ENCODE assay signal across 9 cellular contexts in the genomic region with DNA sequence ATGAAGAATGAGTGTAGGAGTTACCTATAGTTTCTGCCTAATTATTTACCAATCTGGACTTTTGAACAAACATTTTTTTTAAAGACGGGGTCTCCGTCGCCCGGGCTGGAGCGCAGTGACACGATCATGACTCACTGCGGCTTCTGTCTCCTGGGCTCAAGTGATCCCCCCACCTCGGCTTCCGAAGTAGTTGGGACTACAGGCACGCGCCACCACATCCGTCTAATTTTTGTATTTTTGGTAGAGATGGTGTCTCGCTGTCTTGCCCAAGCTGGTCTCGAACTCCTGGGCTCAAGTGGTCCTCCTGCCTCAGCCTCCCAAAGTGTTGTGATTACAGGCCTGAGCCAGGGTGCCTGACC. TPM values are rescaled to one million over a fixed set of nuclear protein-coding genes. Genes with fewer than 3 reads are reported as not detected.
DNase-seq lines count a peak whose midpoint lies in the region; ATAC-seq and TF ChIP-seq lines count a peak whose summit lies in the region.
"Had no signal": no experiment of that assay in that cellular context is flagged by ENCODE, and none has a peak within 500 bp of the region (broad histone marks: within the 10 kb centered on the region; RNA-seq: fewer than 3 reads in every experiment).

No MANE protein-coding gene starts in this region.

- DNase-seq in CD14-positive monocyte (ENCODE audit: low spot score) (no peak), DMS 273 treated with DMSO at 0.1 percent for 48 hours (lab: John Stamatoyannopoulos, UW) (no peak), NCI-H187 treated with DMSO at 0.1 percent for 48 hours (lab: John Stamatoyannopoulos, UW) (no peak), GM20000 (ENCODE audit: low spot score) (no peak)

- peaks cover 27% of the 10 kb centered on the region for H3K4me1 Mint-ChIP-seq in CD14-positive monocyte

- H3K36me3 ChIP-seq in OCI-LY3 (replicated peaks; ENCODE audit: low read depth, low read length) (no peaks in the 10 kb centered on the region), endocrine pancreas (ENCODE audit: control insufficient read depth, insufficient read depth, low read length) (peaks cover 5% of the 10 kb centered on the region), neuron (ENCODE audit: insufficient read depth, low read length) (peaks cover 29% of the 10 kb centered on the region)
- H3K36me3 ChIP-seq: neutrophil had no signal

- peaks cover 0 to 8% (median 2%) of the 10 kb centered on the region in 7 donors for H3K9me3 Mint-ChIP-seq in CD14-positive monocyte

- H3K9ac ChIP-seq in OCI-LY3 (ENCODE audit: low read length) (no peak overlapping the region), endocrine pancreas (ENCODE audit: control insufficient read depth, insufficient read depth, low read length) (no peak overlapping the region)

- H2AFZ ChIP-seq in OCI-LY3 (ENCODE audit: low read depth, low read length) (no peak overlapping the region), neuron (ENCODE audit: low read depth, low read length) (no peak overlapping the region)

- TF ChIP-seq CTCF in CD14-positive monocyte (IDR thresholded peaks at IDR 0.05) (no peak), OCI-LY3 (IDR thresholded peaks at IDR 0.05; ENCODE audit: low read depth, low read length) (no peak), GM20000 (IDR thresholded peaks at IDR 0.05; ENCODE audit: extremely low read depth, missing control alignments) (no peak)

- H3K36me3 Mint-ChIP-seq in CD14-positive monocyte, result peaks cover 30 to 45% of the 10 kb centered on the region in 2 donors

- H3K4me3 Mint-ChIP-seq in CD14-positive monocyte, result peak overlapping the region; percentile 85 to 90

- peaks cover 4% of the 10 kb centered on the region for H4K20me1 ChIP-seq in OCI-LY3 (ENCODE audit: insufficient read depth, low read length)

- H3K27ac Mint-ChIP-seq in CD14-positive monocyte, result peak overlapping the region in 1 of 7 donors; percentile 91

- H3K9me3 ChIP-seq in OCI-LY3 (ENCODE audit: insufficient read depth, low read length) (no peaks in the 10 kb centered on the region), endocrine pancreas (ENCODE audit: control insufficient read depth, low read length) (no peaks in the 10 kb centered on the region), neuron (ENCODE audit: low read length) (no peaks in the 10 kb centered on the region)
- H3K9me3 ChIP-seq: neutrophil had no signal

- peak overlapping the region; percentile 85 for H3K4me2 ChIP-seq in OCI-LY3 (ENCODE audit: low read length)

- intact Hi-C loops in CD14-positive monocyte (cut with micrococcal nuclease), result no loop called here

- H3K4me1 ChIP-seq in OCI-LY3 (ENCODE audit: low read length) (peaks cover 15% of the 10 kb centered on the region), endocrine pancreas (ENCODE audit: control insufficient read depth, insufficient read depth, low read length) (no peaks in the 10 kb centered on the region), neuron (ENCODE audit: insufficient read depth, low read length) (peaks cover 16% of the 10 kb centered on the region)

- H3K27ac ChIP-seq in OCI-LY3 (ENCODE audit: low read length), result no peak overlapping the region
- H3K27ac ChIP-seq: neutrophil had no signal

- peaks cover 0 to 14% (median 9%) of the 10 kb centered on the region in 3 donors for H3K27me3 Mint-ChIP-seq in CD14-positive monocyte (ENCODE audit: low read depth in 3 of 3)

- H3K4me3 ChIP-seq in OCI-LY3 (ENCODE audit: low read length), result peak overlapping the region; percentile 96; the same call in 1 of the 2 replicates
- H3K4me3 ChIP-seq in endocrine pancreas (ENCODE audit: control insufficient read depth, insufficient read depth, low read length), result peak overlapping the region; percentile 87
- peak overlapping the region; percentile 93 for H3K4me3 ChIP-seq in neuron (ENCODE audit: low read length)

- peaks cover 24% of the 10 kb centered on the region for H3K79me2 ChIP-seq in OCI-LY3 (ENCODE audit: low read length)

- no peak for ATAC-seq in GM18511 (IDR thresholded peaks at IDR 0.05; ENCODE audit: unreplicated experiment)

- no peaks in the 10 kb centered on the region for H3K27me3 ChIP-seq in OCI-LY3 (ENCODE audit: low read depth, low read length)
- no peaks in the 10 kb centered on the region for H3K27me3 ChIP-seq in endocrine pancreas (ENCODE audit: control insufficient read depth, insufficient read depth, low read length)
- H3K27me3 ChIP-seq in neuron (ENCODE audit: insufficient read depth, low read length), result no peaks in the 10 kb centered on the region

RNA-seq across cellular contexts. Expression of a gene that starts 1.5 kb away (rescaled TPM):
- 10 to 100 TPM; 56.6 to 84.5 TPM for polyA plus RNA-seq in CD14-positive monocyte
